Comparison of ENCODE assay signal across 21 cellular contexts in genomic region chr4:7322166-7322991, GRCh38.
DNase-seq lines count a peak whose midpoint lies in the region; ATAC-seq, FAIRE-seq and TF ChIP-seq lines count a peak whose summit lies in the region.
"Had no signal": no experiment of that assay in that cellular context is flagged by ENCODE, and none has a peak within 500 bp of the region (broad histone marks: within the 10 kb centered on the region; RNA-seq: fewer than 3 reads in every experiment).

No MANE protein-coding gene starts in this region.

- no peak overlapping the region for H2BK5ac ChIP-seq in H1 (ENCODE audit: low read depth, low read length)
- H2BK5ac ChIP-seq in mesendoderm (ENCODE audit: low read length): no peak overlapping the region

- no peaks in the 10 kb centered on the region for H3K36me3 ChIP-seq in H1 (ENCODE audit: control insufficient read depth in 2 of 4, insufficient read depth in 4 of 4, low read length in 3 of 4)
- no peaks in the 10 kb centered on the region for H3K36me3 ChIP-seq in mesendoderm (ENCODE audit: control insufficient read depth, insufficient read depth, low read length)

- no peak overlapping the region for H3K14ac ChIP-seq in H1 (ENCODE audit: insufficient read length)

- H2BK12ac ChIP-seq in H1 (ENCODE audit: low read depth, low read length): no peak overlapping the region

- no peak overlapping the region; the same call in 1 of the 2 replicates for H2BK15ac ChIP-seq in H1 (ENCODE audit: low read length)
- H2BK15ac ChIP-seq in mesendoderm (replicated peaks; ENCODE audit: low read depth): no peak overlapping the region

- H4K8ac ChIP-seq in H1 (ENCODE audit: extremely low read depth, insufficient read depth, low read length): peak overlapping the region; percentile 0; the same call in 1 of the 2 replicates
- no peak overlapping the region for H4K8ac ChIP-seq in mesendoderm (ENCODE audit: low read depth, low read length)

- no peak overlapping the region for H2BK20ac ChIP-seq in H1 (ENCODE audit: low read length)

- H3K56ac ChIP-seq in H1 (replicated peaks; ENCODE audit: insufficient read length, low read depth, low read length) (no peak overlapping the region), mesendoderm (ENCODE audit: low read length) (no peak overlapping the region)

- no peak for TF ChIP-seq RAD21 in H1 (IDR thresholded peaks at IDR 0.05 in 1 of 2, conservative IDR thresholded peaks at IDR 0.05 in 1 of 2; ENCODE audit: low read depth in 2 of 2, low read length in 2 of 2)

- H4K91ac ChIP-seq in H1 (replicated peaks; ENCODE audit: insufficient read length, low read length): no peak overlapping the region

- FAIRE-seq in H1 (lab: Jason Lieb, UNC): no peak
- FAIRE-seq: TTC549 had no signal

- TF ChIP-seq POLR2A in H1 (IDR thresholded peaks at IDR 0.05; ENCODE audit: control extremely low read depth in 1 of 2, low read depth in 2 of 2, low read length in 2 of 2): no peak

- H3K27me3 ChIP-seq in H1 (replicated peaks in 1 of 4; ENCODE audit: control insufficient read depth in 3 of 4, extremely low read depth in 1 of 4, insufficient read depth in 3 of 4, low read length in 3 of 4) (no peaks in the 10 kb centered on the region), mesendoderm (ENCODE audit: insufficient read depth, low read length, poor library complexity) (no peaks in the 10 kb centered on the region)
- H3K27me3 ChIP-seq: testis had no signal

- no peak overlapping the region; the same call in 1 of the 2 replicates for H3K18ac ChIP-seq in H1 (ENCODE audit: extremely low read depth, low read length)
- H3K18ac ChIP-seq in mesendoderm (ENCODE audit: low read length): no peak overlapping the region

- 77% methylated on average over 18 of the region's 18 CpGs; no CpG with 5 or more reads in 1 of the 2 experiments for WGBS in H1 (ENCODE audit: extremely low coverage in 1 of 2, insufficient coverage in 1 of 2, insufficient read length in 1 of 2, insufficient replicate concordance in 2 of 2, low coverage in 1 of 2, low lambda C conversion rate in 2 of 2, missing lambda C conversion rate in 1 of 2), 2 experiments
- WGBS in mesendoderm (ENCODE audit: extremely low coverage, insufficient coverage, low lambda C conversion rate): no CpG with 5 or more reads among the region's 18 CpGs

- no peaks in the 10 kb centered on the region for H4K20me1 ChIP-seq in H1 (replicated peaks in 1 of 2; ENCODE audit: control insufficient read depth in 1 of 2, insufficient read depth in 2 of 2, low read length in 2 of 2)

- DNase-seq in DMS 273 (lab: John Stamatoyannopoulos, UW; ENCODE audit: unreplicated experiment): peak; percentile 21
- no peak for DNase-seq in DMS 273 treated with DMSO at 0.1 percent for 48 hours (lab: John Stamatoyannopoulos, UW)
- no peak for DNase-seq in H1 (ENCODE audit: low read depth in 1 of 2, low spot score in 2 of 2)
- peak; percentile 28 for DNase-seq in mesendoderm
- peak; percentile 68 for DNase-seq in superior temporal gyrus (ENCODE audit: extremely low spot score)
- DNase-seq in NCI-H345 treated with DMSO at 0.1 percent for 48 hours (lab: John Stamatoyannopoulos, UW; ENCODE audit: unreplicated experiment): no peak
- DNase-seq in T-helper 2 cell: no peak
- DNase-seq: activated CD4-positive, alpha-beta memory T cell treated with anti-CD3 and anti-CD28 coated beads for 36 hours; activated T-cell treated with anti-CD3 and anti-CD28 coated beads, Interleukin-2, amount 50 U/mL, for 72 hours; DMS53; KG1; NCI-H1436; NCI-H446 treated with DMSO at 0.1 percent for 48 hours; PC-3; stimulated activated CD4-positive, alpha-beta T cell treated with anti-CD3 and anti-CD28 coated beads, Interleukin-1b, Interleukin-23, amount 100 ng/mL, for 48 hours; testis had no signal

- no peak overlapping the region for H3K4ac ChIP-seq in H1 (replicated peaks; ENCODE audit: insufficient read length, low read depth, low read length)
- no peak overlapping the region for H3K4ac ChIP-seq in mesendoderm (ENCODE audit: low read depth, low read length)

- no peaks in the 10 kb centered on the region for H3K79me2 ChIP-seq in H1 (ENCODE audit: control insufficient read depth in 1 of 2, insufficient read depth in 2 of 2, low read length in 2 of 2)
- H3K79me2 ChIP-seq in mesendoderm (ENCODE audit: control insufficient read depth, insufficient read depth, low read length): no peaks in the 10 kb centered on the region

- 0 out of 2 replicates have a peak overlapping the region, but pooled peaks have one; percentile 8 for H2AFZ ChIP-seq in H1 (ENCODE audit: low read length)

- H3K4me3 ChIP-seq in H1 (ENCODE audit: extremely low read depth in 1 of 4, insufficient read depth in 2 of 4, low read depth in 3 of 4, low read length in 4 of 4) (no peak overlapping the region), mesendoderm (ENCODE audit: low read length) (no peak overlapping the region)
- H3K4me3 ChIP-seq: testis had no signal

- CTCF ChIA-PET in H1 (lab: Charles Lee; ENCODE audit: partially characterized antibody): interaction anchor here (0.8 to 1.7 kb wide), 7 partner anchors 8 to 139 kb away, joined by 3 to 4 read pairs (median 3); no protein-coding TSS in a partner anchor

- H3K79me1 ChIP-seq in H1 (ENCODE audit: low read depth, low read length): no peaks in the 10 kb centered on the region
- H3K79me1 ChIP-seq in mesendoderm (ENCODE audit: low read length): no peaks in the 10 kb centered on the region

- TF ChIP-seq CTCF in H1 (IDR thresholded peaks at IDR 0.05; ENCODE audit: control extremely low read depth in 1 of 3, insufficient read depth in 1 of 3, low read depth in 1 of 3, low read length in 3 of 3): no peak

- POLR2A ChIA-PET in H1 (lab: Charles Lee; ENCODE audit: partially characterized antibody): no interaction called here

- H3K9ac ChIP-seq in H1 (replicated peaks in 1 of 4; ENCODE audit: extremely low read depth in 1 of 4, low read depth in 3 of 4, low read length in 3 of 4) (no peak overlapping the region), mesendoderm (ENCODE audit: low read length) (no peak overlapping the region)

- H2BK120ac ChIP-seq in H1 (replicated peaks; ENCODE audit: low read depth, low read length): no peak overlapping the region
- no peak overlapping the region for H2BK120ac ChIP-seq in mesendoderm (ENCODE audit: low read depth, low read length)

- no peak for TF ChIP-seq EP300 in H1 (IDR thresholded peaks at IDR 0.05; ENCODE audit: borderline replicate concordance in 1 of 2, low read depth in 2 of 2, low read length in 2 of 2)

- no peak overlapping the region for H3K27ac ChIP-seq in H1 (ENCODE audit: low read depth, low read length)
- no peak overlapping the region for H3K27ac ChIP-seq in mesendoderm (ENCODE audit: low read depth, low read length)
- H3K27ac ChIP-seq: 22Rv1, C4-2B, HL-60, testis had no signal

- ATAC-seq in HG02840 (IDR thresholded peaks at IDR 0.05; ENCODE audit: low FRiP score, unreplicated experiment): no peak
- ATAC-seq: activated T-cell treated with anti-CD3 and anti-CD28 coated beads, Interleukin-2, amount 50 U/mL, for 72 hours; PC-3 had no signal

- H2AK5ac ChIP-seq in H1 (ENCODE audit: low read depth, low read length) (no peak overlapping the region; the same call in 1 of the 2 replicates), mesendoderm (ENCODE audit: low read length) (no peak overlapping the region)

- no peak overlapping the region for H3K23ac ChIP-seq in H1 (ENCODE audit: insufficient read length)
- H3K23ac ChIP-seq in mesendoderm (ENCODE audit: low read length): no peak overlapping the region

- H3K4me1 ChIP-seq in H1 (replicated peaks in 1 of 4; ENCODE audit: control insufficient read depth in 3 of 4, insufficient read depth in 4 of 4, low read length in 3 of 4) (peaks cover 0 to 11% (median 7%) of the 10 kb centered on the region in 4 experiments; a peak in 5 of 7 replicates), mesendoderm (ENCODE audit: control insufficient read depth, low read depth, low read length) (no peaks in the 10 kb centered on the region)

- H3K23me2 ChIP-seq in H1 (ENCODE audit: low read depth, low read length): no peaks in the 10 kb centered on the region

- H3K9me3 ChIP-seq in H1 (ENCODE audit: insufficient read depth in 2 of 2, low read depth in 1 of 2, low read length in 1 of 2): no peaks in the 10 kb centered on the region
- H3K9me3 ChIP-seq: testis had no signal

- H4K5ac ChIP-seq in H1 (ENCODE audit: insufficient read length, low read depth, low read length) (no peak overlapping the region), mesendoderm (ENCODE audit: low read length) (no peak overlapping the region)

- H3K4me2 ChIP-seq in H1 (ENCODE audit: insufficient read depth in 1 of 2, low read depth in 2 of 2, low read length in 2 of 2) (peak overlapping the region in 1 of 2 experiments; percentile 21; a peak in 1 of 4 replicates), mesendoderm (ENCODE audit: low read length) (no peak overlapping the region)

TF ChIP-seq in H1, 55 proteins besides CTCF, POLR2A, EP300 and RAD21:
- TF ChIP-seq BRCA1 (IDR thresholded peaks at IDR 0.05; ENCODE audit: low read depth, low read length): no peak
- no peak for TF ChIP-seq JUND (IDR thresholded peaks at IDR 0.05; ENCODE audit: low read length)
- no peak for TF ChIP-seq KDM5A (IDR thresholded peaks at IDR 0.05; ENCODE audit: low read length)
- no peak for TF ChIP-seq EGR1 (IDR thresholded peaks at IDR 0.05; ENCODE audit: borderline replicate concordance, low read depth, low read length)
- TF ChIP-seq HDAC2 (IDR thresholded peaks at IDR 0.05; ENCODE audit: borderline replicate concordance in 1 of 2, low read depth in 2 of 2, low read length in 2 of 2): no peak
- TF ChIP-seq TBP (IDR thresholded peaks at IDR 0.05; ENCODE audit: low read depth, low read length): no peak
- TF ChIP-seq ASH2L (IDR thresholded peaks at IDR 0.05; ENCODE audit: low read length): no peak
- TF ChIP-seq CREB1 (IDR thresholded peaks at IDR 0.05): no peak
- no peak for TF ChIP-seq BACH1 (IDR thresholded peaks at IDR 0.05; ENCODE audit: low read length)
- no peak for TF ChIP-seq JUN (IDR thresholded peaks at IDR 0.05; ENCODE audit: low read depth, low read length)
- no peak for TF ChIP-seq TAF1 (IDR thresholded peaks at IDR 0.05; ENCODE audit: low read depth, low read length)
- TF ChIP-seq SIRT6 (IDR thresholded peaks at IDR 0.05; ENCODE audit: low read length): no peak

Comparison
In these comparisons a context has a peak if more than half of its experiments do, and no peak if none do; other contexts are left out.
1. DNase-seq: peak in DMS 273 (single experiment), mesendoderm (single experiment) and superior temporal gyrus (single experiment); none in DMS 273 treated with DMSO at 0.1 percent for 48 hours (single experiment), H1 (0 of 2), NCI-H345 treated with DMSO at 0.1 percent for 48 hours (single experiment) and T-helper 2 cell (0 of 5).